ENCODE assay signal across 19 cellular contexts in genomic region chr17:44978807-44979206, GRCh38. TPM values are rescaled to one million over a fixed set of nuclear protein-coding genes. Genes with fewer than 3 reads are reported as not detected.
"Had no signal": no experiment of that assay in that cellular context is flagged by ENCODE, and none has a peak within 500 bp of the region (broad histone marks: within the 10 kb centered on the region; RNA-seq: fewer than 3 reads in every experiment).

No MANE protein-coding gene starts in this region.

- H2AFZ ChIP-seq: parathyroid adenoma had no signal

- H3K4me3 Mint-ChIP-seq: activated naive CD4-positive, alpha-beta T cell treated with anti-CD3 and anti-CD28 coated beads for 36 hours; activated naive CD8-positive, alpha-beta T cell treated with anti-CD3 and anti-CD28 coated beads, Interleukin-2, amount 50 U/mL, for 24 hours; activated T-cell treated with anti-CD3 and anti-CD28 coated beads, Interleukin-2, amount 50 U/mL, for 4 hours; memory B cell; naive thymus-derived CD8-positive, alpha-beta T cell had no signal

- H3K36me3 Mint-ChIP-seq: memory B cell; naive thymus-derived CD8-positive, alpha-beta T cell; type B pancreatic cell had no signal

- ATAC-seq: activated CD4-positive, CD25-positive, alpha-beta regulatory T cell treated with anti-CD3 and anti-CD28 coated beads, Interleukin-2, amount 50 U/mL, for 24 hours; activated naive CD8-positive, alpha-beta T cell treated with anti-CD3 and anti-CD28 coated beads, Interleukin-2, amount 50 U/mL, for 24 hours; activated T-cell treated with anti-CD3 and anti-CD28 coated beads, Interleukin-2, amount 50 U/mL, for 4 hours; esophagus mucosa; naive thymus-derived CD8-positive, alpha-beta T cell; stimulated activated naive CD8-positive, alpha-beta T cell treated with anti-CD3 and anti-CD28 coated beads, Interleukin-15, Interleukin-2, amounts not matched to agents 100 U/mL and 50 U/mL, for 24 hours had no signal

- H3K4me3 ChIP-seq: mucosa of descending colon, suprapubic skin had no signal

- H3K9ac ChIP-seq: parathyroid adenoma had no signal

- H3K9me3 Mint-ChIP-seq: activated naive CD4-positive, alpha-beta T cell treated with anti-CD3 and anti-CD28 coated beads for 36 hours; activated naive CD8-positive, alpha-beta T cell treated with anti-CD3 and anti-CD28 coated beads, Interleukin-2, amount 50 U/mL, for 24 hours; activated T-cell treated with anti-CD3 and anti-CD28 coated beads, Interleukin-2, amount 50 U/mL, for 4 hours; naive thymus-derived CD8-positive, alpha-beta T cell; type B pancreatic cell had no signal

- H3K36me3 ChIP-seq: brain microvascular endothelial cell, neutrophil, suprapubic skin had no signal

- H3K4me1 ChIP-seq: parathyroid adenoma, suprapubic skin had no signal

- H3K79me2 ChIP-seq: parathyroid adenoma had no signal

- H3K4me1 Mint-ChIP-seq: memory B cell; naive thymus-derived CD8-positive, alpha-beta T cell had no signal

- H3K27ac ChIP-seq: brain microvascular endothelial cell, neutrophil, parathyroid adenoma, suprapubic skin had no signal

- H3K9me3 ChIP-seq: mucosa of descending colon, neutrophil, suprapubic skin had no signal

- DNase-seq: activated CD4-positive, alpha-beta T cell treated with anti-CD3 and anti-CD28 coated beads, Interleukin-2, amount 50 U/mL, for 1 hour; activated CD8-positive, alpha-beta memory T cell treated with anti-CD3 and anti-CD28 coated beads, Interleukin-2, amount 50 U/mL, for 4 hours; activated naive CD4-positive, alpha-beta T cell treated with anti-CD3 and anti-CD28 coated beads for 36 hours; activated naive CD8-positive, alpha-beta T cell treated with anti-CD3 and anti-CD28 coated beads, Interleukin-2, amount 50 U/mL, for 24 hours; activated T-cell treated with anti-CD3 and anti-CD28 coated beads, Interleukin-2, amount 50 U/mL, for 4 hours; brain microvascular endothelial cell; cortex of kidney; naive thymus-derived CD8-positive, alpha-beta T cell; stimulated activated CD4-positive, alpha-beta T cell treated with anti-CD3 and anti-CD28 coated beads, Interleukin-2, amount 100 ng/mL, for 24 hours; stimulated activated naive CD8-positive, alpha-beta T cell treated with anti-CD3 and anti-CD28 coated beads, Interleukin-15, Interleukin-2, amounts not matched to agents 100 U/mL and 50 U/mL, for 24 hours had no signal

- FAIRE-seq: keratinocyte had no signal

- H3K27ac Mint-ChIP-seq: activated naive CD4-positive, alpha-beta T cell treated with anti-CD3 and anti-CD28 coated beads for 36 hours; activated naive CD8-positive, alpha-beta T cell treated with anti-CD3 and anti-CD28 coated beads, Interleukin-2, amount 50 U/mL, for 24 hours; memory B cell; naive thymus-derived CD8-positive, alpha-beta T cell; type B pancreatic cell had no signal

RNA-seq across cellular contexts. Expression of gene C1QL1, which starts 10.7 kb away (rescaled TPM):
- total RNA-seq: activated T-cell treated with anti-CD3 and anti-CD28 coated beads, Interleukin-2, amount 50 U/mL, for 4 hours; naive thymus-derived CD8-positive, alpha-beta T cell; suprapubic skin had no signal
- polyA plus RNA-seq: naive thymus-derived CD8-positive, alpha-beta T cell had no signal

RNA-seq across cellular contexts. Expression of gene KIF18B, which starts 31.2 kb away (rescaled TPM):
- total RNA-seq: naive thymus-derived CD8-positive, alpha-beta T cell had no signal
- polyA plus RNA-seq: naive thymus-derived CD8-positive, alpha-beta T cell had no signal
